In genomic region chr4:42643685-42644084, GRCh38 we compare ENCODE assay signal across 9 cellular contexts. TPM values are rescaled to one million over a fixed set of nuclear protein-coding genes. Genes with fewer than 3 reads are reported as not detected.
DNase-seq lines count a peak whose midpoint lies in the region; ATAC-seq and TF ChIP-seq lines count a peak whose summit lies in the region.
"Had no signal": no experiment of that assay in that cellular context is flagged by ENCODE, and none has a peak within 500 bp of the region (broad histone marks: within the 10 kb centered on the region; RNA-seq: fewer than 3 reads in every experiment).

No MANE protein-coding gene starts in this region.

- peak overlapping the region; percentile 85 for H3K4me2 ChIP-seq in DOHH2 (ENCODE audit: low read length)

- H3K27ac ChIP-seq in DOHH2 (ENCODE audit: low read depth, low read length) = peak overlapping the region; percentile 97

- no peak for DNase-seq in activated naive CD8-positive, alpha-beta T cell treated with anti-CD3 and anti-CD28 coated beads, Interleukin-2, amount 50 U/mL, for 24 hours
- no peak for DNase-seq in AML-193 (lab: John Stamatoyannopoulos, UW)
- no peak for DNase-seq in DMS53 (lab: John Stamatoyannopoulos, UW)
- DNase-seq in A172 (ENCODE audit: low spot score) = no peak
- DNase-seq in activated T-cell treated with anti-CD3 and anti-CD28 coated beads, Interleukin-2, amount 50 U/mL, for 48 hours = no peak
- DNase-seq: endodermal cell had no signal

- H3K9me2 ChIP-seq in DOHH2 (replicated peaks; ENCODE audit: control insufficient read depth, low read length) = no peaks in the 10 kb centered on the region

- no peaks in the 10 kb centered on the region for H3K36me3 Mint-ChIP-seq in activated naive CD8-positive, alpha-beta T cell treated with anti-CD3 and anti-CD28 coated beads, Interleukin-2, amount 50 U/mL, for 24 hours (ENCODE audit: low read depth)

- peak overlapping the region; percentile 9 for H3K27ac Mint-ChIP-seq in activated naive CD8-positive, alpha-beta T cell treated with anti-CD3 and anti-CD28 coated beads, Interleukin-2, amount 50 U/mL, for 24 hours
- H3K27ac Mint-ChIP-seq: endodermal cell had no signal

- no peak overlapping the region for H3K4me3 Mint-ChIP-seq in activated naive CD8-positive, alpha-beta T cell treated with anti-CD3 and anti-CD28 coated beads, Interleukin-2, amount 50 U/mL, for 24 hours
- H3K4me3 Mint-ChIP-seq: endodermal cell had no signal

- peak overlapping the region; percentile 73 for H3K4me3 ChIP-seq in DOHH2 (ENCODE audit: low read length)

- peaks cover 40% of the 10 kb centered on the region for H3K36me3 ChIP-seq in DOHH2 (ENCODE audit: control insufficient read depth, low read length)

- H4K20me1 ChIP-seq in DOHH2 (ENCODE audit: control insufficient read depth, insufficient read depth, low read depth, low read length) = no peaks in the 10 kb centered on the region; the same call in 1 of the 2 replicates

- H3K4me1 Mint-ChIP-seq in activated naive CD8-positive, alpha-beta T cell treated with anti-CD3 and anti-CD28 coated beads, Interleukin-2, amount 50 U/mL, for 24 hours = peaks cover 84% of the 10 kb centered on the region

- H3K4me1 ChIP-seq in DOHH2 (ENCODE audit: control insufficient read depth, low read length) = peaks cover 97% of the 10 kb centered on the region

- peaks cover 25% of the 10 kb centered on the region for H3F3A ChIP-seq in DOHH2 (ENCODE audit: control insufficient read depth, insufficient read depth)

- no peaks in the 10 kb centered on the region for H3K27me3 Mint-ChIP-seq in activated naive CD8-positive, alpha-beta T cell treated with anti-CD3 and anti-CD28 coated beads, Interleukin-2, amount 50 U/mL, for 24 hours

- H3K79me2 ChIP-seq in DOHH2 (ENCODE audit: control insufficient read depth, low read length) = peaks cover 99% of the 10 kb centered on the region

- H3K9me3 ChIP-seq in DOHH2 (ENCODE audit: control insufficient read depth, insufficient read depth, low read length) = no peaks in the 10 kb centered on the region

- no peaks in the 10 kb centered on the region for H3K27me3 ChIP-seq in DOHH2 (ENCODE audit: control insufficient read depth, low read length)

- no peaks in the 10 kb centered on the region for H3K9me3 Mint-ChIP-seq in activated naive CD8-positive, alpha-beta T cell treated with anti-CD3 and anti-CD28 coated beads, Interleukin-2, amount 50 U/mL, for 24 hours
- H3K9me3 Mint-ChIP-seq: endodermal cell had no signal

- TF ChIP-seq CTCF in DOHH2 (IDR thresholded peaks at IDR 0.05; ENCODE audit: low read depth, low read length, poor library complexity, severe bottlenecking) = no peak

- ATAC-seq in GM19438 (IDR thresholded peaks at IDR 0.05; ENCODE audit: low read depth, unreplicated experiment) (peak; percentile 55), HG03064 (IDR thresholded peaks at IDR 0.05; ENCODE audit: low read depth, unreplicated experiment) (peak; percentile 46)
- peak; percentile 30 for ATAC-seq in activated naive CD8-positive, alpha-beta T cell treated with anti-CD3 and anti-CD28 coated beads, Interleukin-2, amount 50 U/mL, for 24 hours

RNA-seq across cellular contexts. Expression of gene ATP8A1, which starts 13.2 kb away (rescaled TPM):
- total RNA-seq in A172 (2014; rRNA removed; shearing (Covaris generic)) = not detected in 2 replicates
